8 cellular contexts compared by ENCODE assay signal in genomic region chr1:179217943-179218507, GRCh38. TPM values are rescaled to one million over a fixed set of nuclear protein-coding genes. Genes with fewer than 3 reads are reported as not detected.
DNase-seq lines count a peak whose midpoint lies in the region; ATAC-seq, FAIRE-seq and TF ChIP-seq lines count a peak whose summit lies in the region.

No MANE protein-coding gene starts in this region.

- DNase-seq in CD14-positive monocyte (ENCODE audit: low spot score) (no peak), NCI-H446 (lab: John Stamatoyannopoulos, UW) (peak; percentile 11 to 59), coronary artery (ENCODE audit: low spot score) (no peak), pancreas (no peak), NCI-H2029 treated with DMSO at 0.1 percent for 48 hours (lab: John Stamatoyannopoulos, UW) (no peak), MG63 (no peak)

- H3K27me3 ChIP-seq in pancreas (no peaks in the 10 kb centered on the region), MG63 (no peaks in the 10 kb centered on the region)

- H3K27ac ChIP-seq in coronary artery (peak overlapping the region; percentile 41 to 81), pancreas (peak overlapping the region in 2 of 4 donors; percentile 53 to 55)

- TF ChIP-seq CTCF in CD14-positive monocyte (IDR thresholded peaks at IDR 0.05) (no peak), coronary artery (IDR thresholded peaks at IDR 0.05) (no peak), pancreas (IDR thresholded peaks at IDR 0.05) (no peak)

- H3K4me3 Mint-ChIP-seq in CD14-positive monocyte: peak overlapping the region; percentile 47 to 74

- no peak overlapping the region for H3K4me3 ChIP-seq in coronary artery
- no peak overlapping the region for H3K4me3 ChIP-seq in pancreas
- no peak overlapping the region for H3K4me3 ChIP-seq in MG63

- peaks cover 0 to 11% (median 6%) of the 10 kb centered on the region in 3 donors for H3K4me1 ChIP-seq in pancreas

- no peak for FAIRE-seq in pancreas (lab: Jason Lieb, UNC)

- WGBS in pancreas, 2 donors: 62 to 69% methylated on average over 5 of the region's 5 CpGs

- H3K27ac Mint-ChIP-seq in CD14-positive monocyte: peak overlapping the region; percentile 87 to 94 (median 91)

- peaks cover 15% of the 10 kb centered on the region for H3K4me1 Mint-ChIP-seq in CD14-positive monocyte

- peaks cover 5 to 13% of the 10 kb centered on the region in 2 donors for H3K36me3 Mint-ChIP-seq in CD14-positive monocyte

- H3K27me3 Mint-ChIP-seq in CD14-positive monocyte (ENCODE audit: low read depth in 3 of 3): no peaks in the 10 kb centered on the region

- intact Hi-C loops in CD14-positive monocyte (cut with micrococcal nuclease): no loop called here
- intact Hi-C loops in pancreas (cut with DNase I): no loop called here

- H3K9me3 Mint-ChIP-seq in CD14-positive monocyte: no peaks in the 10 kb centered on the region

- no peaks in the 10 kb centered on the region for H3K36me3 ChIP-seq in pancreas
- peaks cover 36% of the 10 kb centered on the region for H3K36me3 ChIP-seq in MG63

- ATAC-seq in pancreas (peak; percentile 48 to 89 (median 70)), HG03108 (IDR thresholded peaks at IDR 0.05; ENCODE audit: unreplicated experiment) (no peak), GM21786 (IDR thresholded peaks at IDR 0.05; ENCODE audit: unreplicated experiment) (no peak)

- H3K9me3 ChIP-seq in pancreas: no peaks in the 10 kb centered on the region
- no peaks in the 10 kb centered on the region for H3K9me3 ChIP-seq in MG63

RNA-seq across cellular contexts. Expression of gene ABL2, which starts 11.5 kb away (rescaled TPM):
- polyA plus RNA-seq in CD14-positive monocyte (1 to 10 TPM in 1 of 2 donors, under 1 TPM in 1; 0.20 to 1.4 TPM), pancreas (1 to 10 TPM; 3.4 to 3.6 TPM)
- 10 to 100 TPM in 2 of 6 donors, 1 to 10 TPM in 4; 8.0 to 13.8 (median 9.2) TPM for total RNA-seq in pancreas
- total RNA-seq in MG63 (2014; rRNA removed; shearing (Covaris generic); ENCODE audit: low replicate concordance): 31.3 and 33.6 TPM in 2 replicates

Comparison
In these comparisons a context has a peak if more than half of its experiments do, and no peak if none do; other contexts are left out.
1. DNase-seq: peak in NCI-H446 (2 of 2); none in CD14-positive monocyte (single experiment), coronary artery (single experiment), pancreas (0 of 6), NCI-H2029 treated with DMSO at 0.1 percent for 48 hours (single experiment) and MG63 (single experiment).
2. ATAC-seq: peak in pancreas (4 of 4); none in HG03108 (single experiment) and GM21786 (single experiment).